Comparison of ENCODE assay signal across 8 cellular contexts in the genomic region with DNA sequence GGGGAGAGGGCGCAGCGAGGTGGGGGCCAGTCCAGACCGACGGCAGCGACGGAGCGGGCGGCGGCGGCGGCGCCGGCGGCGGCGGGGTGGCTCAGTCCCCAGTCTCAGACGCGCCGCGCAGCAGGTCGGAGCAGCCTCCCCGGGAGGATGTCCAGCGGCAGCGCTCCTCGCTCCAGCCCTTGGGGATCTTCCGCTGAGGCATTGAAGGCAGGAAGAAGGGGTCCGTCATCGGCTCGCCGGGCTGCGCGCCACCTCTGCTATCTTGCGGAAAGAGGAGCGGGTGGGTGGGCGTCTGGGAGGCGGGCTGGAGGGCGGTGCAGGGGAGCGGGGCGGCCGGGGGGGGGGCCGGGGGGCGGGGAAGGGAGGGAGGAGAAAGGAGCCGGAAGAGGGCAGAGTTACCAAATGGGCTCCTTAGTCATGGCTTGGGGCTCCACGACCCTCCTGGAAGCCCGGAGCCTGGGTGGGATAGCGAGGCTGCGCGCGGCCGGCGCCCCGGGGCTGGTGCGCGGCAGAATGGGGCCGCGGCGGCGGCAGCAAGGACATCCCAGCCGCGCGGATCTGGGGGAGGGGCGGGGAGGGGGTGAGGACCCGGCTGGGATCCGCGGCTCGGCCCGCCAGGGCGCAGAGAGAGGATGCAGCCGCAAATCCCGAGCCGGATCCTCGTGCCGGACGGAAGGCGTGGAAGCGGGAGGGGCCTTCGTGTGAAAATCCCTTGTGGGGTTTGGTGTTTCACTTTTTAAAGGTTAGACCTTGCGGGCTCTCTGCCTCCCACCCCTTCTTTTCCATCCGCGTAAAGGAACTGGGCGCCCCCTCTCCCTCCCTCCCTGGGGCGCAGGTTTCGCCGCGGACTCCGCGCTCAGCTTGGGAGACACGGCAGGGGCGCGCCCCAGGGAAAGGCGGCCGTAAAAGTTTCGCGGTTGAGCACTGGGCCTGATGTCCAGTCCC. TPM values are rescaled to one million over a fixed set of nuclear protein-coding genes. Genes with fewer than 3 reads are reported as not detected.
DNase-seq lines count a peak whose midpoint lies in the region; ATAC-seq and TF ChIP-seq lines count a peak whose summit lies in the region.
"Had no signal": no experiment of that assay in that cellular context is flagged by ENCODE, and none has a peak within 500 bp of the region (broad histone marks: within the 10 kb centered on the region; RNA-seq: fewer than 3 reads in every experiment).

NETO1 (minus strand) TSS at position 267 of the 945 bp plus-strand sequence. CDS start 696 bp downstream, outside the sequence.

- H3K4me1 ChIP-seq in colonic mucosa = no peaks in the 10 kb centered on the region
- no peaks in the 10 kb centered on the region for H3K4me1 ChIP-seq in CD8-positive, alpha-beta memory T cell (ENCODE audit: insufficient read depth, low read length)

- peaks cover 21% of the 10 kb centered on the region for H3K27me3 Mint-ChIP-seq in stimulated activated memory B cell treated with anti-CD40 and anti-IgM and Interleukin-4, amounts not matched to agents 10 μg/mL and 1 μg/mL and 100 μg/mL, for 72 hours
- peaks cover 19 to 22% of the 10 kb centered on the region in 2 donors for H3K27me3 Mint-ChIP-seq in CD8-positive, alpha-beta memory T cell

- H3K9me3 Mint-ChIP-seq in stimulated activated memory B cell treated with anti-CD40 and anti-IgM and Interleukin-4, amounts not matched to agents 10 μg/mL and 1 μg/mL and 100 μg/mL, for 72 hours = no peaks in the 10 kb centered on the region
- H3K9me3 Mint-ChIP-seq in CD8-positive, alpha-beta memory T cell = peaks cover 6 to 22% (median 12%) of the 10 kb centered on the region in 5 donors

- TF ChIP-seq CTCF in fibroblast of villous mesenchyme (IDR thresholded peaks at IDR 0.05; ENCODE audit: insufficient read depth, low read depth, low read length) (no peak), colonic mucosa (IDR thresholded peaks at IDR 0.05) (no peak)

- POLR2A ChIA-PET in CD8-positive, alpha-beta memory T cell (lab: Charles Lee) = no interaction called here

- peaks cover 3% of the 10 kb centered on the region for H3K27me3 ChIP-seq in colonic mucosa
- H3K27me3 ChIP-seq in CD8-positive, alpha-beta memory T cell (ENCODE audit: insufficient read depth, low read length, poor library complexity, severe bottlenecking) = no peaks in the 10 kb centered on the region

- H3K4me3 ChIP-seq in fibroblast of villous mesenchyme (ENCODE audit: low read depth, low read length) = peak within 1 kb of the TSS; percentile 21
- no peak within 1 kb of the TSS for H3K4me3 ChIP-seq in colonic mucosa
- no peak within 1 kb of the TSS for H3K4me3 ChIP-seq in CD8-positive, alpha-beta memory T cell (ENCODE audit: low read length)

- ATAC-seq in GM19025 (IDR thresholded peaks at IDR 0.05; ENCODE audit: low read depth, unreplicated experiment) (peak; percentile 25), HG03521 (IDR thresholded peaks at IDR 0.05; ENCODE audit: unreplicated experiment) (no peak)
- ATAC-seq in stimulated activated memory B cell treated with anti-CD40 and anti-IgM and Interleukin-4, amounts not matched to agents 10 μg/mL and 1 μg/mL and 100 μg/mL, for 72 hours = peak; percentile 59

- H3K9ac ChIP-seq in colonic mucosa (ENCODE audit: low read depth in 2 of 2, low read length in 2 of 2) = no peak within 1 kb of the TSS
- H3K9ac ChIP-seq: KMS-11 had no signal

- DNase-seq in NCI-H1105 treated with DMSO at 0.1 percent for 48 hours (lab: John Stamatoyannopoulos, UW) (peak; percentile 44), fibroblast of villous mesenchyme (ENCODE audit: low read depth) (peak; percentile 1), colonic mucosa (no peak)
- DNase-seq in CD8-positive, alpha-beta memory T cell = no peak

- peak within 1 kb of the TSS; percentile 80 for H3K4me3 Mint-ChIP-seq in stimulated activated memory B cell treated with anti-CD40 and anti-IgM and Interleukin-4, amounts not matched to agents 10 μg/mL and 1 μg/mL and 100 μg/mL, for 72 hours
- H3K4me3 Mint-ChIP-seq in CD8-positive, alpha-beta memory T cell = no peak within 1 kb of the TSS

- peaks cover 15% of the 10 kb centered on the region for H3K4me1 Mint-ChIP-seq in stimulated activated memory B cell treated with anti-CD40 and anti-IgM and Interleukin-4, amounts not matched to agents 10 μg/mL and 1 μg/mL and 100 μg/mL, for 72 hours
- no peaks in the 10 kb centered on the region for H3K4me1 Mint-ChIP-seq in CD8-positive, alpha-beta memory T cell

- intact Hi-C loops in colonic mucosa (cut with DNase I) = no loop called here

- no peak within 1 kb of the TSS for H3K27ac ChIP-seq in colonic mucosa
- no peak within 1 kb of the TSS for H3K27ac ChIP-seq in CD8-positive, alpha-beta memory T cell (ENCODE audit: low read depth, low read length)
- H3K27ac ChIP-seq: KMS-11 had no signal

- CTCF ChIA-PET in CD8-positive, alpha-beta memory T cell (lab: Charles Lee) = no interaction called here

- no peaks in the 10 kb centered on the region for H3K36me3 ChIP-seq in colonic mucosa
- H3K36me3 ChIP-seq in CD8-positive, alpha-beta memory T cell (ENCODE audit: insufficient read depth, low read length) = no peaks in the 10 kb centered on the region

- H3K9me3 ChIP-seq in colonic mucosa = no peaks in the 10 kb centered on the region
- no peaks in the 10 kb centered on the region for H3K9me3 ChIP-seq in CD8-positive, alpha-beta memory T cell (ENCODE audit: low read length)

- H3K27ac Mint-ChIP-seq in stimulated activated memory B cell treated with anti-CD40 and anti-IgM and Interleukin-4, amounts not matched to agents 10 μg/mL and 1 μg/mL and 100 μg/mL, for 72 hours = peak within 1 kb of the TSS; percentile 44
- no peak within 1 kb of the TSS for H3K27ac Mint-ChIP-seq in CD8-positive, alpha-beta memory T cell

- H3K36me3 Mint-ChIP-seq in stimulated activated memory B cell treated with anti-CD40 and anti-IgM and Interleukin-4, amounts not matched to agents 10 μg/mL and 1 μg/mL and 100 μg/mL, for 72 hours = no peaks in the 10 kb centered on the region
- peaks cover 0 to 3% (median 0%) of the 10 kb centered on the region in 3 donors for H3K36me3 Mint-ChIP-seq in CD8-positive, alpha-beta memory T cell

RNA-seq across cellular contexts. Expression of gene NETO1, which starts in this region (rescaled TPM):
- total RNA-seq in fibroblast of villous mesenchyme (0.64 and 5.6 TPM in 2 replicates), colonic mucosa (not detected)
- not detected for total RNA-seq in CD8-positive, alpha-beta memory T cell
- polyA plus RNA-seq in CD8-positive, alpha-beta memory T cell = not detected

Comparison
In these comparisons a context has a peak if more than half of its experiments do, and no peak if none do; other contexts are left out.
1. DNase-seq: peak in NCI-H1105 treated with DMSO at 0.1 percent for 48 hours (single experiment) and fibroblast of villous mesenchyme (single experiment); none in colonic mucosa (single experiment) and CD8-positive, alpha-beta memory T cell (0 of 5).